Comparison of ENCODE assay signal across 1 cellular context in genomic region chr1:200427744-200428143, GRCh38.
TF ChIP-seq lines count a peak whose summit lies in the region.

No MANE protein-coding gene starts in this region.

TF ChIP-seq in GM23338, 12 proteins besides CTCF, POLR2A, EP300 and RAD21:
- no peak for TF ChIP-seq ZNF462 (CRISPR knock-in tag; IDR thresholded peaks at IDR 0.05)
- no peak for TF ChIP-seq JUNB (IDR thresholded peaks at IDR 0.05; ENCODE audit: unreplicated experiment)
- TF ChIP-seq EZH2phosphoT487 (IDR thresholded peaks at IDR 0.05; ENCODE audit: unreplicated experiment): no peak
- no peak for TF ChIP-seq ZNF331 (CRISPR knock-in tag; IDR thresholded peaks at IDR 0.05; ENCODE audit: low read depth)
- no peak for TF ChIP-seq REST (IDR thresholded peaks at IDR 0.05; ENCODE audit: unreplicated experiment)
- TF ChIP-seq STAT1 (IDR thresholded peaks at IDR 0.05; ENCODE audit: unreplicated experiment): no peak
